In genomic region chr7:28407643-28408042, GRCh38 we compare ENCODE assay signal across 13 cellular contexts. TPM values are rescaled to one million over a fixed set of nuclear protein-coding genes. Genes with fewer than 3 reads are reported as not detected.
DNase-seq lines count a peak whose midpoint lies in the region; ATAC-seq and TF ChIP-seq lines count a peak whose summit lies in the region.
"Had no signal": no experiment of that assay in that cellular context is flagged by ENCODE, and none has a peak within 500 bp of the region (broad histone marks: within the 10 kb centered on the region; RNA-seq: fewer than 3 reads in every experiment).

No MANE protein-coding gene starts in this region.

- no peak overlapping the region for H3K27ac Mint-ChIP-seq in progenitor cell of endocrine pancreas
- H3K27ac Mint-ChIP-seq: CD4-positive, alpha-beta T cell; naive thymus-derived CD8-positive, alpha-beta T cell had no signal

- TF ChIP-seq POLR2A in uterus (IDR thresholded peaks at IDR 0.05), result no peak

- no peaks in the 10 kb centered on the region for H3K36me3 ChIP-seq in uterus

- no peaks in the 10 kb centered on the region for H3K9me3 Mint-ChIP-seq in progenitor cell of endocrine pancreas (ENCODE audit: low read depth)
- H3K9me3 Mint-ChIP-seq: CD4-positive, alpha-beta T cell; IgD-negative memory B cell had no signal

- TF ChIP-seq CTCF in cardiac fibroblast (IDR thresholded peaks at IDR 0.05; ENCODE audit: low read depth, low read length), result no peak
- TF ChIP-seq CTCF in uterus (IDR thresholded peaks at IDR 0.05), result no peak
- TF ChIP-seq CTCF in progenitor cell of endocrine pancreas (IDR thresholded peaks at IDR 0.05; ENCODE audit: unreplicated experiment), result no peak

- 61% methylated on average over 2 of the region's 2 CpGs for WGBS in right cardiac atrium

- H3K27me3 Mint-ChIP-seq in progenitor cell of endocrine pancreas, result peaks cover 86% of the 10 kb centered on the region

- no peaks in the 10 kb centered on the region for H3K36me3 Mint-ChIP-seq in progenitor cell of endocrine pancreas (ENCODE audit: insufficient read depth)
- H3K36me3 Mint-ChIP-seq: IgD-negative memory B cell had no signal

- DNase-seq in right cardiac atrium, result peak in 1 of 3 donors; percentile 16
- no peak for DNase-seq in Right ventricle myocardium superior
- DNase-seq in cardiac fibroblast (ENCODE audit: low read depth in 2 of 2), result peak; percentile 40 to 84
- DNase-seq in lung microvascular endothelial cell (ENCODE audit: low read depth in 2 of 2), result peak; percentile 4 to 28
- DNase-seq in uterus, result peak in 1 of 2 donors; percentile 59
- DNase-seq in iPS-NIHi11 (ENCODE audit: low spot score), result no peak
- no peak for DNase-seq in progenitor cell of endocrine pancreas (ENCODE audit: low spot score, unreplicated experiment)
- DNase-seq: activated gamma-delta T cell; CD4-positive, alpha-beta T cell; naive thymus-derived CD8-positive, alpha-beta T cell; NCI-H69 had no signal

- intact Hi-C loops in right cardiac atrium (cut with DNase I), result loop anchor here in 1 of 4 donors (5.0 kb wide), 1 partner anchor 215 kb away; no protein-coding TSS in a partner anchor
- intact Hi-C loops in Right ventricle myocardium superior (cut with DNase I), result loop anchor here (5.0 kb wide), 1 partner anchor 445 kb away; no protein-coding TSS in a partner anchor
- intact Hi-C loops in uterus (cut with DNase I; ENCODE audit: low total_unique reads), result no loop called here

- no peak for ATAC-seq in right cardiac atrium
- no peak for ATAC-seq in Right ventricle myocardium superior (ENCODE audit: poor library complexity)
- no peak for ATAC-seq in HG02938 (IDR thresholded peaks at IDR 0.05; ENCODE audit: unreplicated experiment)
- ATAC-seq: naive thymus-derived CD8-positive, alpha-beta T cell had no signal

- H3K27me3 ChIP-seq in right cardiac atrium (ENCODE audit: control insufficient read depth, insufficient read depth) (no peaks in the 10 kb centered on the region), uterus (no peaks in the 10 kb centered on the region)

- peak overlapping the region; percentile 94 for H3K27ac ChIP-seq in right cardiac atrium (ENCODE audit: low read length)
- peak overlapping the region; percentile 85 to 98 for H3K27ac ChIP-seq in uterus

- H3K4me1 ChIP-seq in right cardiac atrium (ENCODE audit: control insufficient read depth, insufficient read depth, low read length), result peaks cover 7% of the 10 kb centered on the region
- H3K4me1 ChIP-seq in uterus, result no peaks in the 10 kb centered on the region

- H3K4me3 Mint-ChIP-seq in progenitor cell of endocrine pancreas (ENCODE audit: low read depth), result no peak overlapping the region
- H3K4me3 Mint-ChIP-seq: CD4-positive, alpha-beta T cell had no signal

- peaks cover 13% of the 10 kb centered on the region for H3K4me1 Mint-ChIP-seq in progenitor cell of endocrine pancreas (ENCODE audit: low read depth)

- H3K9me3 ChIP-seq in right cardiac atrium (ENCODE audit: control insufficient read depth, low read length) (no peaks in the 10 kb centered on the region), uterus (no peaks in the 10 kb centered on the region)

- no peak overlapping the region for H3K4me3 ChIP-seq in right cardiac atrium (ENCODE audit: low read length)
- no peak overlapping the region for H3K4me3 ChIP-seq in cardiac fibroblast (replicated peaks in 1 of 2; ENCODE audit: low read depth in 2 of 2, low read length in 2 of 2)
- no peak overlapping the region for H3K4me3 ChIP-seq in uterus

RNA-seq across cellular contexts. Expression of gene CREB5, which starts 4.7 kb away (rescaled TPM):
- total RNA-seq in right cardiac atrium (10 to 100 TPM in 1 of 4 donors, 1 to 10 TPM in 3; 4.0 to 10.8 (median 9.0) TPM), Right ventricle myocardium superior (4.7 TPM), lung microvascular endothelial cell (2.4 and 3.2 TPM in 2 replicates), uterus (10 to 100 TPM in 3 of 4 donors, 1 to 10 TPM in 1; 7.1 to 40.2 (median 23.9) TPM), progenitor cell of endocrine pancreas (4.6 and 5.4 TPM in 2 replicates)
- 20.4 TPM for polyA plus RNA-seq in right cardiac atrium
- polyA plus RNA-seq: naive thymus-derived CD8-positive, alpha-beta T cell had no signal

Comparison
In these comparisons a context has a peak if more than half of its experiments do, and no peak if none do; other contexts are left out.
1. DNase-seq: peak in cardiac fibroblast (2 of 2) and lung microvascular endothelial cell (2 of 2); none in Right ventricle myocardium superior (single experiment), iPS-NIHi11 (single experiment) and progenitor cell of endocrine pancreas (single experiment).